8 cellular contexts compared by ENCODE assay signal in the genomic region with DNA sequence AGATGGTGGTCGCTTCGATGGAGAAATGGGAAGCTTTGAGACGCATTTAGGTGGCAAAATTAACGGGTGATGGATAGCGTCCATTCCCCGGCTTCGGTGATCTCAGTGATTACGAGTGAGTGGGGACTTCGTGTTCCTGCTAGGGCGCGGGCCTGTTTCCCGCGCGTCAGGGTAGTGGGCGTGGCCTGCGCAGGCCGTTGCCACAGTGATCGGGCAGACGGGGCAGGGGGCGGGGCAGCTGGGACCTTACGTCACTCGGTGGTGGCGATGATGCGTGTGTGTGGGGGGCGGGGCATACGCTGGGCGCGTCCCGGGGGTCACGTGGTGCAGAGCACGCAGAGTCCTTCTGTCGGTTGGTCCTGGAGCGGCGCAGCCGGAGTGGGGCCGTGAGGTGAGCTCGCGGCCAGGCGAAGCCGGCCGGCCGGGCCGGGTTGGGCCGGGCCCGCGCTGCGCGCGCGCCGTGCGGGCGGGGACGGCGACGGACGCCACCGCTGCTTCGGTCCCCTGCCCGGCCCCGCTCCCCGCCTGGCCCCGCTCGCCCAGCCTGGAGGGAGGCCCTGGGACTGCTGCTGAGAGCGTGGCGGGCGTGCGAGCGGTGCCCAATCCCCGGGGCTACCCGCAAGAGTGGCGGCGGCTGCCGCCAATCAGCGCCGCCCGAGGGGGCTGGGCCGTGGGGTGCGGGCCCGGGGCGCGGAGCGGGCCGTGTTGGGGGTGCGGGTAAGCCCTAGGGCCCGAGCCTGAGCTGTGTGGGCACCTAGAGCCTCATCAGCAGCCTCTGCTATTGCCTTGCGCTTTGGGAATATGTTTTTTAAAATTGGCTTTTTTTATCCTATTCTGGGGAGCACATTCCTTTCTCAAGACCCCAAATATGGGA. TPM values are rescaled to one million over a fixed set of nuclear protein-coding genes. Genes with fewer than 3 reads are reported as not detected.
DNase-seq lines count a peak whose midpoint lies in the region; ATAC-seq and TF ChIP-seq lines count a peak whose summit lies in the region.

A gene (plus strand): TSS at position 327 of the 874 bp plus-strand sequence. CDS start 29,508 bp downstream, outside the sequence.

- H3K4me1 Mint-ChIP-seq in activated T-cell treated with anti-CD3 and anti-CD28 coated beads, Interleukin-2, amount 50 U/mL, for 4 hours (ENCODE audit: low read depth) = peaks cover 73% of the 10 kb centered on the region

- intact Hi-C loops in Panc1 (cut with micrococcal nuclease; ENCODE audit: unreplicated experiment) = no loop called here

- H4K20me1 ChIP-seq in KMS-11 (ENCODE audit: insufficient read depth) = no peaks in the 10 kb centered on the region

- ATAC-seq in GM21737 (IDR thresholded peaks at IDR 0.05; ENCODE audit: unreplicated experiment) (peak; percentile 73), Panc1 (peak; percentile 97)
- peak; percentile 95 to 96 for ATAC-seq in activated T-cell treated with anti-CD3 and anti-CD28 coated beads, Interleukin-2, amount 50 U/mL, for 4 hours

- H3K27ac ChIP-seq in KMS-11 (peak within 1 kb of the TSS; percentile 32; the same call in 1 of the 2 replicates), Panc1 (ENCODE audit: low read length) (peak within 1 kb of the TSS; percentile 95), esophagus (ENCODE audit: low read depth in 2 of 2, low read length in 1 of 2) (peak within 1 kb of the TSS; percentile 95), muscle layer of colon (ENCODE audit: low read depth, low read length) (peak within 1 kb of the TSS; percentile 72)

- H3K36me3 ChIP-seq in KMS-11 (ENCODE audit: insufficient read depth) (no peaks in the 10 kb centered on the region), Panc1 (ENCODE audit: control insufficient read depth, insufficient read depth, low read length) (no peaks in the 10 kb centered on the region; the same call in 1 of the 2 replicates), esophagus (ENCODE audit: control insufficient read depth in 2 of 2, insufficient read depth in 2 of 2, low read length in 1 of 2) (peaks cover 0 to 4% of the 10 kb centered on the region in 2 donors), muscle layer of colon (ENCODE audit: insufficient read depth, low read length) (no peaks in the 10 kb centered on the region)

- H3K79me2 ChIP-seq in KMS-11 (ENCODE audit: insufficient read depth, low read depth) = peaks cover 45% of the 10 kb centered on the region

- H3K27me3 Mint-ChIP-seq in activated T-cell treated with anti-CD3 and anti-CD28 coated beads, Interleukin-2, amount 50 U/mL, for 4 hours (ENCODE audit: low read depth) = no peaks in the 10 kb centered on the region

- H3K9ac ChIP-seq in KMS-11 (peak within 1 kb of the TSS; percentile 57; the same call in 1 of the 2 replicates), muscle layer of colon (ENCODE audit: low read length) (peak within 1 kb of the TSS; percentile 62)

- POLR2A ChIA-PET in Panc1 (lab: Charles Lee) = interaction anchor here (0.6 to 2.1 kb wide), 3 partner anchors 29 to 62 kb away, joined by 3 to 34 read pairs (median 8); a partner anchor contains a TSS

- H3K9me3 Mint-ChIP-seq in activated T-cell treated with anti-CD3 and anti-CD28 coated beads, Interleukin-2, amount 50 U/mL, for 4 hours = peaks cover 7% of the 10 kb centered on the region

- H3K27me3 ChIP-seq in KMS-11 (ENCODE audit: insufficient read depth, low read depth) (no peaks in the 10 kb centered on the region), Panc1 (ENCODE audit: control insufficient read depth, insufficient read depth, low read length) (no peaks in the 10 kb centered on the region), esophagus (ENCODE audit: control insufficient read depth in 1 of 2, insufficient read depth in 2 of 2, low read length in 2 of 2) (no peaks in the 10 kb centered on the region), muscle layer of colon (ENCODE audit: control insufficient read depth in 1 of 2, insufficient read depth in 2 of 2, low read length in 2 of 2) (no peaks in the 10 kb centered on the region)

- peak within 1 kb of the TSS; percentile 86 for H3K4me3 Mint-ChIP-seq in activated T-cell treated with anti-CD3 and anti-CD28 coated beads, Interleukin-2, amount 50 U/mL, for 4 hours

- H3K4me1 ChIP-seq in KMS-11 (ENCODE audit: low read depth, poor library complexity, severe bottlenecking) (peaks cover 30% of the 10 kb centered on the region), Panc1 (ENCODE audit: control insufficient read depth, insufficient read depth, low read length) (peaks cover 34% of the 10 kb centered on the region), esophagus (ENCODE audit: control insufficient read depth in 2 of 2, insufficient read depth in 2 of 2, low read length in 1 of 2) (peaks cover 4 to 8% of the 10 kb centered on the region in 2 donors), muscle layer of colon (ENCODE audit: insufficient read depth, low read length) (peaks cover 38% of the 10 kb centered on the region)

- DNase-seq in DMS79 (lab: John Stamatoyannopoulos, UW) = peak; percentile 64
- DNase-seq in Panc1 (ENCODE audit: low read depth, low spot score) = peak; percentile 78
- peak; percentile 100 for DNase-seq in activated T-cell treated with anti-CD3 and anti-CD28 coated beads, Interleukin-2, amount 50 U/mL, for 4 hours
- DNase-seq in stimulated activated CD8-positive, alpha-beta memory T cell treated with anti-CD3 and anti-CD28 coated beads, Interleukin-7, amount 100 ng/mL, for 1 hour (ENCODE audit: low read depth in 2 of 2) = peak; percentile 100

- H3K9me3 ChIP-seq in Panc1 (ENCODE audit: control insufficient read depth, insufficient read depth, low read depth, low read length) (no peaks in the 10 kb centered on the region), esophagus (ENCODE audit: control insufficient read depth in 2 of 2, insufficient read depth in 1 of 2, low read depth in 1 of 2, low read length in 1 of 2) (no peaks in the 10 kb centered on the region), muscle layer of colon (ENCODE audit: low read length) (no peaks in the 10 kb centered on the region)

- 4% methylated on average over 60 to 87 of the region's 87 CpGs for WGBS in esophagus, 2 donors

- CTCF ChIA-PET in Panc1 (lab: Charles Lee) = interaction anchor here (0.6 to 1.0 kb wide), 3 partner anchors 28 to 366 kb away, joined by 3 to 4 read pairs (median 3); a partner anchor contains a TSS

- H3K4me3 ChIP-seq in KMS-11 (IDR thresholded peaks at IDR 0.05; ENCODE audit: insufficient read depth, low read depth, low read length) (no peak within 1 kb of the TSS), Panc1 (ENCODE audit: low read depth in 2 of 2, low read length in 2 of 2) (peak within 1 kb of the TSS; percentile 79 to 81), esophagus (ENCODE audit: low read depth in 1 of 2, low read length in 2 of 2) (peak within 1 kb of the TSS; percentile 65 to 84), muscle layer of colon (ENCODE audit: low read depth in 1 of 2, low read length in 2 of 2) (peak within 1 kb of the TSS; percentile 34 to 63)

- no peak for TF ChIP-seq CTCF in KMS-11 (conservative IDR thresholded peaks at IDR 0.05; ENCODE audit: low read depth, low read length)
- no peak for TF ChIP-seq CTCF in Panc1 (IDR thresholded peaks at IDR 0.05)

- peak within 1 kb of the TSS; percentile 89 for H2AFZ ChIP-seq in KMS-11 (ENCODE audit: low read depth)

- H3K36me3 Mint-ChIP-seq in activated T-cell treated with anti-CD3 and anti-CD28 coated beads, Interleukin-2, amount 50 U/mL, for 4 hours (ENCODE audit: insufficient read depth) = peaks cover 13% of the 10 kb centered on the region

- peak within 1 kb of the TSS; percentile 91 for H3K4me2 ChIP-seq in KMS-11

- BruUV-seq in Panc1 (replicated peaks; lab: Mats Ljungman, UMichigan) = no TSS peak

- in situ Hi-C loops in Panc1 (cut with HindIII; ENCODE audit: low pct_unique_long_range_greater_than_20kb, low sequenced_read_pairs) = no loop called here

RNA-seq across cellular contexts. Expression of the gene that starts here (rescaled TPM):
- 51.5 TPM for total RNA-seq in Panc1 (2021; ENCODE audit: unreplicated experiment)
- 22.6 TPM for polyA plus RNA-seq in Panc1 (2012; ENCODE audit: insufficient read length)
- total RNA-seq in activated T-cell treated with anti-CD3 and anti-CD28 coated beads, Interleukin-2, amount 50 U/mL, for 4 hours = 10 to 100 TPM; 47.7 to 59.4 (median 48.8) TPM
- polyA plus RNA-seq in esophagus = 10 to 100 TPM; 13.0 to 15.8 TPM

Comparison
In these comparisons a context has a peak if more than half of its experiments do, and no peak if none do; other contexts are left out.
1. H3K27ac ChIP-seq: peak in every context shown above with its lines; median percentile 95 in Panc1; 95 in esophagus; 72 in muscle layer of colon; 32 in KMS-11.